Comparison of ENCODE assay signal across 35 cellular contexts in the genomic region with DNA sequence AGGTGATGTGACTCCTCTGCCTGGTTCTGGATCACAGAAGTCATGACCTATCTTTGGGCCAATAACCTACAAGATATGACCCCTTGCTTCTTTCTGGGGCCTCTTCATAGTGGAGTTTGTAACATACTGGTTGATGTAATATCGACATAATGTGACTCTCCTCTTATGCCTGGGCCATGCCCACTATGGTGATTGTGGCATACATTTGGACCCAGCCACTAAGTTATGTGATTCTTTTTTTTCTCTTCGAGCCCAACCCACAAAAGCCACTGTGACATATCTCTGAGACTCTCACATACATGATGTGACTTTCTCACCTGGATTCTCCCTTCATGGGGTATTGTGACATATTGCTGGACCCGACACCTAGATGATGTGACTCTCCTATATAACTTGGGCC.
DNase-seq lines count a peak whose midpoint lies in the region; ATAC-seq and TF ChIP-seq lines count a peak whose summit lies in the region.
"Had no signal": no experiment of that assay in that cellular context is flagged by ENCODE, and none has a peak within 500 bp of the region (broad histone marks: within the 10 kb centered on the region; RNA-seq: fewer than 3 reads in every experiment).

No MANE protein-coding gene starts in this region.

- no peak overlapping the region for H3K4me3 ChIP-seq in neutrophil (ENCODE audit: low read depth in 1 of 2, low read length in 1 of 2)
- H3K4me3 ChIP-seq: A549; BLaER1; BLaER1 treated with 17β-estradiol and CSF1 and Interleukin-3, amounts not matched to agents 10 nM and 100 nM had no signal

- peaks cover 0 to 3% of the 10 kb centered on the region in 2 donors for H3K9me3 Mint-ChIP-seq in activated naive CD4-positive, alpha-beta T cell treated with anti-CD3 and anti-CD28 coated beads, Interleukin-2, amount 50 U/mL, for 72 hours
- H3K9me3 Mint-ChIP-seq in activated naive CD4-positive, alpha-beta T cell treated with anti-CD3 and anti-CD28 coated beads for 36 hours, result no peaks in the 10 kb centered on the region
- no peaks in the 10 kb centered on the region for H3K9me3 Mint-ChIP-seq in stimulated activated naive CD8-positive, alpha-beta T cell treated with anti-CD3 and anti-CD28 coated beads, Interleukin-15, amount 100 ng/mL, for 72 hours
- no peaks in the 10 kb centered on the region for H3K9me3 Mint-ChIP-seq in activated T-helper 17 cell treated with anti-CD3 and anti-CD28 coated beads, Interleukin-2, amount 50 U/mL, for 72 hours
- H3K9me3 Mint-ChIP-seq in nephron progenitor cell (no peaks in the 10 kb centered on the region), immature natural killer cell (no peaks in the 10 kb centered on the region)
- H3K9me3 Mint-ChIP-seq: CD4-positive, alpha-beta memory T cell; CD4-positive, alpha-beta T cell; CD4-positive, CD25-positive, alpha-beta regulatory T cell; CD8-positive, alpha-beta memory T cell; CD8-positive, alpha-beta T cell had no signal

- no peak for TF ChIP-seq CTCF in neutrophil (IDR thresholded peaks at IDR 0.05)
- TF ChIP-seq CTCF in nephron progenitor cell (IDR thresholded peaks at IDR 0.05), result no peak

- no peak overlapping the region for H3K27ac Mint-ChIP-seq in activated naive CD4-positive, alpha-beta T cell treated with anti-CD3 and anti-CD28 coated beads, Interleukin-2, amount 50 U/mL, for 72 hours
- H3K27ac Mint-ChIP-seq in activated naive CD4-positive, alpha-beta T cell treated with anti-CD3 and anti-CD28 coated beads for 36 hours, result no peak overlapping the region
- no peak overlapping the region for H3K27ac Mint-ChIP-seq in stimulated activated naive CD8-positive, alpha-beta T cell treated with anti-CD3 and anti-CD28 coated beads, Interleukin-15, amount 100 ng/mL, for 72 hours
- no peak overlapping the region for H3K27ac Mint-ChIP-seq in activated T-helper 17 cell treated with anti-CD3 and anti-CD28 coated beads, Interleukin-2, amount 50 U/mL, for 72 hours
- H3K27ac Mint-ChIP-seq in nephron progenitor cell, result no peak overlapping the region
- H3K27ac Mint-ChIP-seq in immature natural killer cell, result no peak overlapping the region
- H3K27ac Mint-ChIP-seq: B cell; CD4-positive, alpha-beta memory T cell; CD4-positive, alpha-beta T cell; CD4-positive, CD25-positive, alpha-beta regulatory T cell; CD8-positive, alpha-beta memory T cell; CD8-positive, alpha-beta T cell had no signal

- H3K27me3 Mint-ChIP-seq in activated naive CD4-positive, alpha-beta T cell treated with anti-CD3 and anti-CD28 coated beads for 36 hours (ENCODE audit: low read depth), result no peaks in the 10 kb centered on the region
- H3K27me3 Mint-ChIP-seq in stimulated activated naive CD8-positive, alpha-beta T cell treated with anti-CD3 and anti-CD28 coated beads, Interleukin-15, amount 100 ng/mL, for 72 hours, result no peaks in the 10 kb centered on the region
- no peaks in the 10 kb centered on the region for H3K27me3 Mint-ChIP-seq in activated T-helper 17 cell treated with anti-CD3 and anti-CD28 coated beads, Interleukin-2, amount 50 U/mL, for 72 hours
- no peaks in the 10 kb centered on the region for H3K27me3 Mint-ChIP-seq in nephron progenitor cell (ENCODE audit: low read depth, poor library complexity)
- H3K27me3 Mint-ChIP-seq in immature natural killer cell (ENCODE audit: low read depth in 3 of 3), result no peaks in the 10 kb centered on the region
- H3K27me3 Mint-ChIP-seq: B cell; CD4-positive, alpha-beta memory T cell; CD4-positive, alpha-beta T cell; CD4-positive, CD25-positive, alpha-beta regulatory T cell; CD8-positive, alpha-beta memory T cell had no signal

- no peaks in the 10 kb centered on the region for H3K27me3 ChIP-seq in neutrophil
- H3K27me3 ChIP-seq: BE2C; BLaER1; BLaER1 treated with 17β-estradiol and CSF1 and Interleukin-3, amounts not matched to agents 10 nM and 100 nM had no signal

- peak; percentile 22 to 24 for ATAC-seq in activated naive CD4-positive, alpha-beta T cell treated with anti-CD3 and anti-CD28 coated beads, Interleukin-2, amount 50 U/mL, for 72 hours
- ATAC-seq in stimulated activated naive CD8-positive, alpha-beta T cell treated with anti-CD3 and anti-CD28 coated beads, Interleukin-15, amount 100 ng/mL, for 72 hours, result peak; percentile 72
- no peak for ATAC-seq in stimulated activated naive CD8-positive, alpha-beta T cell treated with anti-CD3 and anti-CD28 coated beads, Interleukin-15, Interleukin-2, amounts not matched to agents 100 U/mL and 50 U/mL, for 24 hours
- ATAC-seq in activated T-helper 17 cell treated with anti-CD3 and anti-CD28 coated beads, Interleukin-2, amount 50 U/mL, for 72 hours (replicated peaks), result peak; percentile 3
- ATAC-seq: A549; CD8-positive, alpha-beta T cell had no signal

- H3K4me3 Mint-ChIP-seq in activated naive CD4-positive, alpha-beta T cell treated with anti-CD3 and anti-CD28 coated beads for 36 hours, result no peak overlapping the region
- no peak overlapping the region for H3K4me3 Mint-ChIP-seq in stimulated activated naive CD8-positive, alpha-beta T cell treated with anti-CD3 and anti-CD28 coated beads, Interleukin-15, amount 100 ng/mL, for 72 hours
- no peak overlapping the region for H3K4me3 Mint-ChIP-seq in activated T-helper 17 cell treated with anti-CD3 and anti-CD28 coated beads, Interleukin-2, amount 50 U/mL, for 72 hours
- H3K4me3 Mint-ChIP-seq in nephron progenitor cell (no peak overlapping the region), immature natural killer cell (no peak overlapping the region)
- H3K4me3 Mint-ChIP-seq: B cell; CD14-positive monocyte; CD4-positive, alpha-beta memory T cell; CD4-positive, alpha-beta T cell; CD4-positive, CD25-positive, alpha-beta regulatory T cell; CD8-positive, alpha-beta memory T cell; CD8-positive, alpha-beta T cell had no signal

- no peaks in the 10 kb centered on the region for H3K36me3 Mint-ChIP-seq in activated naive CD4-positive, alpha-beta T cell treated with anti-CD3 and anti-CD28 coated beads, Interleukin-2, amount 50 U/mL, for 72 hours
- no peaks in the 10 kb centered on the region for H3K36me3 Mint-ChIP-seq in activated naive CD4-positive, alpha-beta T cell treated with anti-CD3 and anti-CD28 coated beads for 36 hours (ENCODE audit: low read depth)
- H3K36me3 Mint-ChIP-seq in activated T-helper 17 cell treated with anti-CD3 and anti-CD28 coated beads, Interleukin-2, amount 50 U/mL, for 72 hours (ENCODE audit: low read depth), result no peaks in the 10 kb centered on the region
- no peaks in the 10 kb centered on the region for H3K36me3 Mint-ChIP-seq in nephron progenitor cell (ENCODE audit: low read depth)
- peaks cover 0 to 3% (median 0%) of the 10 kb centered on the region in 3 donors for H3K36me3 Mint-ChIP-seq in immature natural killer cell
- H3K36me3 Mint-ChIP-seq: CD4-positive, alpha-beta memory T cell; CD4-positive, CD25-positive, alpha-beta regulatory T cell; CD8-positive, alpha-beta memory T cell; CD8-positive, alpha-beta T cell had no signal

- peaks cover 0 to 81% of the 10 kb centered on the region in 2 experiments for H3K4me1 ChIP-seq in neutrophil (ENCODE audit: control insufficient read depth in 1 of 2, insufficient read depth in 1 of 2, low read depth in 1 of 2, low read length in 1 of 2)
- H3K4me1 ChIP-seq: A549; BE2C; BLaER1; BLaER1 treated with 17β-estradiol and CSF1 and Interleukin-3, amounts not matched to agents 10 nM and 100 nM; Caco-2 had no signal

- intact Hi-C loops in activated naive CD4-positive, alpha-beta T cell treated with anti-CD3 and anti-CD28 coated beads for 36 hours (cut with micrococcal nuclease), result loop anchor here (10.0 kb wide), 2 partner anchors 109 to 111 kb away; no protein-coding TSS in a partner anchor

- H3K36me3 ChIP-seq in neutrophil, result no peaks in the 10 kb centered on the region
- H3K36me3 ChIP-seq: BE2C; BLaER1; BLaER1 treated with 17β-estradiol and CSF1 and Interleukin-3, amounts not matched to agents 10 nM and 100 nM had no signal

- no peaks in the 10 kb centered on the region for H3K9me3 ChIP-seq in neutrophil
- H3K9me3 ChIP-seq: A549; BE2C; BLaER1; BLaER1 treated with 17β-estradiol and CSF1 and Interleukin-3, amounts not matched to agents 10 nM and 100 nM; Caco-2 had no signal

- H3K4me1 Mint-ChIP-seq in activated naive CD4-positive, alpha-beta T cell treated with anti-CD3 and anti-CD28 coated beads for 36 hours (ENCODE audit: low read depth), result peaks cover 13% of the 10 kb centered on the region
- peaks cover 6% of the 10 kb centered on the region for H3K4me1 Mint-ChIP-seq in stimulated activated naive CD8-positive, alpha-beta T cell treated with anti-CD3 and anti-CD28 coated beads, Interleukin-15, amount 100 ng/mL, for 72 hours
- H3K4me1 Mint-ChIP-seq in activated T-helper 17 cell treated with anti-CD3 and anti-CD28 coated beads, Interleukin-2, amount 50 U/mL, for 72 hours, result no peaks in the 10 kb centered on the region
- no peaks in the 10 kb centered on the region for H3K4me1 Mint-ChIP-seq in nephron progenitor cell
- no peaks in the 10 kb centered on the region for H3K4me1 Mint-ChIP-seq in immature natural killer cell
- H3K4me1 Mint-ChIP-seq: CD4-positive, alpha-beta memory T cell; CD8-positive, alpha-beta memory T cell had no signal

- H3K27ac ChIP-seq in neutrophil, result peak overlapping the region; percentile 93
- H3K27ac ChIP-seq: 22Rv1; A549; BLaER1; BLaER1 treated with 17β-estradiol and CSF1 and Interleukin-3, amounts not matched to agents 10 nM and 100 nM; C4-2B had no signal

- no peak for DNase-seq in activated naive CD4-positive, alpha-beta T cell treated with anti-CD3 and anti-CD28 coated beads, Interleukin-2, amount 50 U/mL, for 72 hours (ENCODE audit: low spot score in 2 of 2)
- no peak for DNase-seq in activated naive CD4-positive, alpha-beta T cell treated with anti-CD3 and anti-CD28 coated beads for 36 hours
- no peak for DNase-seq in stimulated activated naive CD8-positive, alpha-beta T cell treated with anti-CD3 and anti-CD28 coated beads, Interleukin-15, amount 100 ng/mL, for 72 hours
- DNase-seq in stimulated activated naive CD8-positive, alpha-beta T cell treated with anti-CD3 and anti-CD28 coated beads, Interleukin-15, Interleukin-2, amounts not matched to agents 100 U/mL and 50 U/mL, for 24 hours, result no peak
- DNase-seq in nephron progenitor cell (no peak), immature natural killer cell (no peak)
- DNase-seq: 8988T; ACHN; AML-193; BE2C; C1 segment of cervical spinal cord; Caco-2; Calu3; CD4-positive, alpha-beta memory T cell; CD4-positive, alpha-beta T cell; CD4-positive, CD25-positive, alpha-beta regulatory T cell; CD8-positive, alpha-beta memory T cell; CD8-positive, alpha-beta T cell; COR-L47; DMS 273 treated with DMSO at 0.1 percent for 48 hours; DMS153; DMS53; DMS79; DMS79 treated with DMSO at 0.1 percent for 48 hours; DND-41; EL had no signal

- CTCF ChIA-PET in activated naive CD4-positive, alpha-beta T cell treated with anti-CD3 and anti-CD28 coated beads for 36 hours (lab: Charles Lee), result no interaction called here
